In genomic region chr4:48081196-48081595, GRCh38 we compare ENCODE assay signal across 32 cellular contexts. TPM values are rescaled to one million over a fixed set of nuclear protein-coding genes. Genes with fewer than 3 reads are reported as not detected.
DNase-seq lines count a peak whose midpoint lies in the region; ATAC-seq and TF ChIP-seq lines count a peak whose summit lies in the region.
"Had no signal": no experiment of that assay in that cellular context is flagged by ENCODE, and none has a peak within 500 bp of the region (broad histone marks: within the 10 kb centered on the region; RNA-seq: fewer than 3 reads in every experiment).

No MANE protein-coding gene starts in this region.

- H3K9me3 ChIP-seq in CD4-positive, CD25-positive, alpha-beta regulatory T cell (ENCODE audit: control insufficient read depth in 2 of 2, low read length in 2 of 2) = no peaks in the 10 kb centered on the region
- no peaks in the 10 kb centered on the region for H3K9me3 ChIP-seq in right cardiac atrium (ENCODE audit: control insufficient read depth, low read length)
- H3K9me3 ChIP-seq: BLaER1 treated with 17β-estradiol and CSF1 and Interleukin-3, amounts not matched to agents 10 nM and 100 nM; MG63 had no signal

- no peak for TF ChIP-seq CTCF in HFFc6 (IDR thresholded peaks at IDR 0.05)

- peak overlapping the region; percentile 1 for H3K27ac ChIP-seq in CD4-positive, CD25-positive, alpha-beta regulatory T cell (ENCODE audit: insufficient read depth, low read length, poor library complexity, severe bottlenecking)
- no peak overlapping the region for H3K27ac ChIP-seq in right cardiac atrium (ENCODE audit: low read length)
- H3K27ac ChIP-seq: BLaER1 treated with 17β-estradiol and CSF1 and Interleukin-3, amounts not matched to agents 10 nM and 100 nM; skin epidermis had no signal

- no peaks in the 10 kb centered on the region for H3K27me3 Mint-ChIP-seq in CD4-positive, CD25-positive, alpha-beta regulatory T cell
- H3K27me3 Mint-ChIP-seq in HFFc6 (ENCODE audit: insufficient read depth) = peaks cover 6% of the 10 kb centered on the region
- H3K27me3 Mint-ChIP-seq: activated T-helper 17 cell treated with anti-CD3 and anti-CD28 coated beads, Interleukin-2, amount 50 U/mL, for 72 hours; type B pancreatic cell had no signal

- H3K27ac Mint-ChIP-seq in CD4-positive, CD25-positive, alpha-beta regulatory T cell = peak overlapping the region in 1 of 3 donors; percentile 3
- H3K27ac Mint-ChIP-seq in HFFc6 = no peak overlapping the region
- H3K27ac Mint-ChIP-seq: activated CD8-positive, alpha-beta T cell treated with anti-CD3 and anti-CD28 coated beads, Interleukin-2, amount 10 ng/mL, durations not matched to agents 7 days and 5 days; activated T-helper 17 cell treated with anti-CD3 and anti-CD28 coated beads, Interleukin-2, amount 50 U/mL, for 72 hours; GM23338; nephron; stimulated activated naive B cell treated with anti-CD40 and anti-IgM and Interleukin-4, amounts not matched to agents 10 μg/mL and 1 μg/mL and 100 μg/mL, for 72 hours had no signal

- ATAC-seq in CD4-positive, CD25-positive, alpha-beta regulatory T cell (ENCODE audit: low read depth in 2 of 2) = no peak
- no peak for ATAC-seq in GM21723 (IDR thresholded peaks at IDR 0.05; ENCODE audit: unreplicated experiment)
- ATAC-seq in right cardiac atrium = no peak
- ATAC-seq: activated CD8-positive, alpha-beta T cell treated with anti-CD3 and anti-CD28 coated beads, Interleukin-2, amount 10 ng/mL, durations not matched to agents 7 days and 5 days; activated T-helper 17 cell treated with anti-CD3 and anti-CD28 coated beads, Interleukin-2, amount 50 U/mL, for 72 hours; GM23338; stimulated activated naive B cell treated with anti-CD40 and anti-IgM and Interleukin-4, amounts not matched to agents 10 μg/mL and 1 μg/mL and 100 μg/mL, for 72 hours had no signal

- H3K4me3 ChIP-seq in CD4-positive, CD25-positive, alpha-beta regulatory T cell (ENCODE audit: low read depth, low read length) = no peak overlapping the region
- H3K4me3 ChIP-seq in right cardiac atrium (ENCODE audit: low read length) = no peak overlapping the region
- H3K4me3 ChIP-seq: BLaER1 treated with 17β-estradiol and CSF1 and Interleukin-3, amounts not matched to agents 10 nM and 100 nM; GM23338; MG63; skin epidermis had no signal

- peaks cover 40% of the 10 kb centered on the region for H3K36me3 ChIP-seq in CD4-positive, CD25-positive, alpha-beta regulatory T cell (ENCODE audit: control insufficient read depth, insufficient read depth, low read length)
- H3K36me3 ChIP-seq: MG63 had no signal

- H3K4me3 Mint-ChIP-seq in CD4-positive, CD25-positive, alpha-beta regulatory T cell = no peak overlapping the region
- H3K4me3 Mint-ChIP-seq in HFFc6 = no peak overlapping the region
- H3K4me3 Mint-ChIP-seq: activated CD8-positive, alpha-beta T cell treated with anti-CD3 and anti-CD28 coated beads, Interleukin-2, amount 10 ng/mL, durations not matched to agents 7 days and 5 days; activated T-helper 17 cell treated with anti-CD3 and anti-CD28 coated beads, Interleukin-2, amount 50 U/mL, for 72 hours; GM23338; nephron; stimulated activated naive B cell treated with anti-CD40 and anti-IgM and Interleukin-4, amounts not matched to agents 10 μg/mL and 1 μg/mL and 100 μg/mL, for 72 hours had no signal

- intact Hi-C loops in right cardiac atrium (cut with DNase I) = loop anchor here in 2 of 4 donors (5.0 to 10.0 kb wide), 2 partner anchors 79 to 146 kb away; no protein-coding TSS in a partner anchor

- no peaks in the 10 kb centered on the region for H3K27me3 ChIP-seq in CD4-positive, CD25-positive, alpha-beta regulatory T cell (ENCODE audit: control insufficient read depth, insufficient read depth, low read length)
- H3K27me3 ChIP-seq in right cardiac atrium (ENCODE audit: control insufficient read depth, insufficient read depth) = no peaks in the 10 kb centered on the region
- H3K27me3 ChIP-seq: BLaER1 treated with 17β-estradiol and CSF1 and Interleukin-3, amounts not matched to agents 10 nM and 100 nM; MG63 had no signal

- H3K4me1 Mint-ChIP-seq in CD4-positive, CD25-positive, alpha-beta regulatory T cell = peaks cover 6 to 51% (median 23%) of the 10 kb centered on the region in 4 donors
- H3K4me1 Mint-ChIP-seq in HFFc6 (ENCODE audit: low read depth) = peaks cover 45% of the 10 kb centered on the region
- H3K4me1 Mint-ChIP-seq: GM23338; stimulated activated naive B cell treated with anti-CD40 and anti-IgM and Interleukin-4, amounts not matched to agents 10 μg/mL and 1 μg/mL and 100 μg/mL, for 72 hours had no signal

- peaks cover 56% of the 10 kb centered on the region for H3K36me3 Mint-ChIP-seq in CD4-positive, CD25-positive, alpha-beta regulatory T cell
- H3K36me3 Mint-ChIP-seq in HFFc6 (ENCODE audit: low read depth) = no peaks in the 10 kb centered on the region
- H3K36me3 Mint-ChIP-seq: type B pancreatic cell had no signal

- DNase-seq in CD4-positive, CD25-positive, alpha-beta regulatory T cell = no peak
- peak; percentile 41 for DNase-seq in HFFc6
- DNase-seq in amniotic epithelial cell (ENCODE audit: low read depth) = peak; percentile 52
- DNase-seq in iris pigment epithelial cell (ENCODE audit: low read depth) = peak; percentile 68
- no peak for DNase-seq in activated CD4-positive, alpha-beta T cell treated with anti-CD3 and anti-CD28 coated beads for 48 hours
- DNase-seq in NCI-H1092 treated with DMSO at 0.1 percent for 48 hours (lab: John Stamatoyannopoulos, UW) = no peak
- no peak for DNase-seq in right cardiac atrium
- DNase-seq: activated CD4-positive, alpha-beta T cell treated with anti-CD3 and anti-CD28 coated beads for 1 hour; activated CD8-positive, alpha-beta T cell treated with anti-CD3 and anti-CD28 coated beads, Interleukin-2, amount 10 ng/mL, durations not matched to agents 7 days and 5 days; activated naive CD4-positive, alpha-beta T cell treated with anti-CD3 and anti-CD28 coated beads, Interleukin-2, amount 50 U/mL, for 16 hours; anterior cingulate cortex; cortex of kidney; DMS79 treated with DMSO at 0.1 percent for 48 hours; effector memory CD4-positive, alpha-beta T cell; glutamatergic neuron; islet precursor cell; KBM-7; MG63; NCI-H1105 treated with DMSO at 0.1 percent for 48 hours; NCI-H2029; NCI-H526; Right ventricle myocardium superior; stimulated activated naive B cell treated with anti-CD40 and anti-IgM and Interleukin-4, amounts not matched to agents 10 μg/mL and 1 μg/mL and 100 μg/mL, for 72 hours had no signal

- H3K4me1 ChIP-seq in CD4-positive, CD25-positive, alpha-beta regulatory T cell (ENCODE audit: control insufficient read depth, insufficient read depth, low read length, poor library complexity, severe bottlenecking) = no peaks in the 10 kb centered on the region
- no peaks in the 10 kb centered on the region for H3K4me1 ChIP-seq in right cardiac atrium (ENCODE audit: control insufficient read depth, insufficient read depth, low read length)
- H3K4me1 ChIP-seq: BLaER1 treated with 17β-estradiol and CSF1 and Interleukin-3, amounts not matched to agents 10 nM and 100 nM had no signal

- H3K9me3 Mint-ChIP-seq in CD4-positive, CD25-positive, alpha-beta regulatory T cell = no peaks in the 10 kb centered on the region
- H3K9me3 Mint-ChIP-seq in HFFc6 = no peaks in the 10 kb centered on the region
- H3K9me3 Mint-ChIP-seq: activated T-helper 17 cell treated with anti-CD3 and anti-CD28 coated beads, Interleukin-2, amount 50 U/mL, for 72 hours; GM23338; nephron; stimulated activated naive B cell treated with anti-CD40 and anti-IgM and Interleukin-4, amounts not matched to agents 10 μg/mL and 1 μg/mL and 100 μg/mL, for 72 hours; type B pancreatic cell had no signal

- WGBS in right cardiac atrium = 54% methylated on average over 1 of the region's 1 CpG

RNA-seq across cellular contexts. Expression of gene TXK, which starts 52.9 kb away (rescaled TPM):
- total RNA-seq in CD4-positive, CD25-positive, alpha-beta regulatory T cell = 58.0 TPM
- polyA plus RNA-seq in CD4-positive, CD25-positive, alpha-beta regulatory T cell = 10 to 100 TPM; 38.3 to 77.2 (median 62.7) TPM
- not detected for total RNA-seq in HFFc6 (2021; fragmentation: NEBNext Ultra II Directional; extraction: Animal tissue kit (Norgen Biotek cat#: 25700))
- 1 to 10 TPM in 2 of 4 donors, under 1 TPM in 2; 0.59 to 1.8 (median 0.87) TPM for total RNA-seq in right cardiac atrium
- 0.14 TPM for polyA plus RNA-seq in right cardiac atrium
- total RNA-seq: osteocyte had no signal
- polyA plus RNA-seq: AG04450 had no signal

Comparison
In these comparisons a context has a peak if more than half of its experiments do, and no peak if none do; other contexts are left out.
1. DNase-seq: peak in HFFc6 (single experiment), amniotic epithelial cell (single experiment) and iris pigment epithelial cell (single experiment); none in CD4-positive, CD25-positive, alpha-beta regulatory T cell (0 of 3), activated CD4-positive, alpha-beta T cell treated with anti-CD3 and anti-CD28 coated beads for 48 hours (single experiment), NCI-H1092 treated with DMSO at 0.1 percent for 48 hours (single experiment) and right cardiac atrium (0 of 3).
2. RNA of gene TXK, which starts 52.9 kb away (total RNA-seq): 58.0 TPM in CD4-positive, CD25-positive, alpha-beta regulatory T cell (single experiment); 0.59 to 1.8 TPM in right cardiac atrium and not detected in HFFc6; every median in the first group is over 10 times any median in the second.